12 cellular contexts compared by ENCODE assay signal in the genomic region with DNA sequence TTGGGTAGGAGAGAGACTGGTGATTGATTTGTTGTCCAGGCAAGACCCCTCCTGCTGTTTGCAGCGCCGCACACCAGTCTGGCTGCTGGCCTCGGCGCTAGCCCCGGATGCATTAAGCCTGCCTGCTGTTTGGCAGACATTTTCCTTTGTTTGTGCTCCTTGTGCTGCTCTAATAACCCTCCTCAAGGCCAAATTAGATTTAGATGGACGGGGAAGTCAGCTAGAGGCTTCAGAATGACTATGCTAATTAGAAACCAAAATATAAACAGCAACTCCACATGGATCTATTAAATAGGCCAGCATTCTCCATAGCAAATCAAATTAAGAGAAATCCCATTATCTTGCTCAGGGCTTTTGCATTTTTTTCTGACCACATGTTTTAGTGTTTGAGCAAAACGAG.
A peak's percentile ranks its signal among the peaks of the same experiment; 100 is the strongest.
DNase-seq lines count a peak whose midpoint lies in the region; ATAC-seq and TF ChIP-seq lines count a peak whose summit lies in the region.
"Had no signal": no experiment of that assay in that cellular context is flagged by ENCODE, and none has a peak within 500 bp of the region (broad histone marks: within the 10 kb centered on the region; RNA-seq: fewer than 3 reads in every experiment).

No MANE protein-coding gene starts in this region.

- POLR2A ChIA-PET in SK-N-SH (lab: Yijun Ruan, JAX) = interaction anchor here (1.4 kb wide), 1 partner anchor 198 kb away, joined by 5 read pairs; no protein-coding TSS in a partner anchor

- no peak overlapping the region for H2AFZ ChIP-seq in SK-N-SH (ENCODE audit: low read depth)

- no peaks in the 10 kb centered on the region for H3K36me3 ChIP-seq in SK-N-SH (replicated peaks in 1 of 2; ENCODE audit: control insufficient read depth in 1 of 2, insufficient read depth in 2 of 2, low read length in 1 of 2)
- H3K36me3 ChIP-seq: uterus had no signal

- H4K20me1 ChIP-seq in SK-N-SH (ENCODE audit: insufficient read depth) = no peaks in the 10 kb centered on the region

- no peaks in the 10 kb centered on the region for H3K9me2 ChIP-seq in SK-N-SH

- no peak for TF ChIP-seq CTCF in SK-N-SH (IDR thresholded peaks at IDR 0.05)

- H3K27me3 ChIP-seq in SK-N-SH (ENCODE audit: insufficient read depth) = no peaks in the 10 kb centered on the region
- H3K27me3 ChIP-seq: uterus had no signal

- H3K27ac ChIP-seq in SK-N-SH (ENCODE audit: low read depth in 2 of 2, low read length in 1 of 2) = peak overlapping the region in 1 of 2 experiments; percentile 99; a peak in 2 of 4 replicates

- H3K4me2 ChIP-seq in SK-N-SH = no peak overlapping the region

- ATAC-seq in HG02678 (IDR thresholded peaks at IDR 0.05; ENCODE audit: unreplicated experiment) = no peak

- no peaks in the 10 kb centered on the region for H3K79me2 ChIP-seq in SK-N-SH (ENCODE audit: insufficient read depth)

- peak in 1 of 2 experiments; percentile 89; a peak in 2 of 4 replicates for TF ChIP-seq EP300 in SK-N-SH (IDR thresholded peaks at IDR 0.05; ENCODE audit: borderline replicate concordance in 1 of 2, low read depth in 1 of 2, low read length in 1 of 2)

- no peaks in the 10 kb centered on the region for H3K9me3 ChIP-seq in SK-N-SH
- H3K9me3 ChIP-seq: uterus had no signal

- TF ChIP-seq RAD21 in SK-N-SH (IDR thresholded peaks at IDR 0.05; ENCODE audit: low read length) = peak; percentile 35

- no peaks in the 10 kb centered on the region for H3F3A ChIP-seq in SK-N-SH (replicated peaks; ENCODE audit: insufficient read depth)

- no peak overlapping the region for H3K4me3 ChIP-seq in SK-N-SH (ENCODE audit: low read depth in 2 of 2, low read length in 1 of 2)
- H3K4me3 ChIP-seq: uterus had no signal

- no peak overlapping the region for H3K9ac ChIP-seq in SK-N-SH

- CTCF ChIA-PET in SK-N-SH (lab: Yijun Ruan, JAX) = interaction anchor here (0.7 to 3.4 kb wide), 6 partner anchors 10 to 375 kb away, joined by 3 to 17 read pairs (median 3); no protein-coding TSS in a partner anchor

- WGBS in SK-N-SH (ENCODE audit: low lambda C conversion rate) = 1% methylated on average over 7 of the region's 7 CpGs

- peaks cover 0 to 17% of the 10 kb centered on the region in 2 experiments; a peak in 3 of 4 replicates for H3K4me1 ChIP-seq in SK-N-SH (ENCODE audit: control insufficient read depth in 1 of 2, insufficient read depth in 2 of 2, low read depth in 1 of 2, low read length in 1 of 2)

- DNase-seq in Ammon's horn (ENCODE audit: low spot score) = peak; percentile 8
- peak; percentile 64 for DNase-seq in NCI-H1436 (lab: John Stamatoyannopoulos, UW)
- peak; percentile 61 for DNase-seq in SK-N-SH
- DNase-seq in islet precursor cell = peak; percentile 56
- DNase-seq in activated CD8-positive, alpha-beta memory T cell treated with anti-CD3 and anti-CD28 coated beads for 24 hours = no peak
- no peak for DNase-seq in GF-D8 (lab: John Stamatoyannopoulos, UW)
- no peak for DNase-seq in AG20443 (ENCODE audit: low spot score)
- DNase-seq: Karpas-422; NCI-H524 treated with DMSO at 0.1 percent for 48 hours; stimulated activated CD4-positive, alpha-beta T cell treated with anti-CD3 and anti-CD28 coated beads, Interleukin-2, amount 100 ng/mL, for 24 hours; uterus had no signal

TF ChIP-seq in SK-N-SH, 30 proteins besides CTCF, POLR2A, EP300 and RAD21 (continues in another document):
- TF ChIP-seq, protein P1, sequence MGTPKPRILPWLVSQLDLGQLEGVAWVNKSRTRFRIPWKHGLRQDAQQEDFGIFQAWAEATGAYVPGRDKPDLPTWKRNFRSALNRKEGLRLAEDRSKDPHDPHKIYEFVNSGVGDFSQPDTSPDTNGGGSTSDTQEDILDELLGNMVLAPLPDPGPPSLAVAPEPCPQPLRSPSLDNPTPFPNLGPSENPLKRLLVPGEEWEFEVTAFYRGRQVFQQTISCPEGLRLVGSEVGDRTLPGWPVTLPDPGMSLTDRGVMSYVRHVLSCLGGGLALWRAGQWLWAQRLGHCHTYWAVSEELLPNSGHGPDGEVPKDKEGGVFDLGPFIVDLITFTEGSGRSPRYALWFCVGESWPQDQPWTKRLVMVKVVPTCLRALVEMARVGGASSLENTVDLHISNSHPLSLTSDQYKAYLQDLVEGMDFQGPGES (IDR thresholded peaks at IDR 0.05; ENCODE audit: low read depth, low read length) = no peak
- TF ChIP-seq RFX5 (IDR thresholded peaks at IDR 0.05; ENCODE audit: low read length) (no peak), POLR2AphosphoS5 (IDR thresholded peaks at IDR 0.05; ENCODE audit: low read depth, low read length) (no peak), GABPA (IDR thresholded peaks at IDR 0.05; ENCODE audit: low read depth) (no peak), FOXJ3 (CRISPR knock-in tag; IDR thresholded peaks at IDR 0.05) (peak; percentile 86), FOXM1 (IDR thresholded peaks at IDR 0.05; ENCODE audit: low read depth) (no peak), MXI1 (IDR thresholded peaks at IDR 0.05; ENCODE audit: low read depth, low read length) (peak; percentile 82), FOSL2 (IDR thresholded peaks at IDR 0.05; ENCODE audit: borderline replicate concordance, low read depth) (no peak), TEAD4 (IDR thresholded peaks at IDR 0.05; ENCODE audit: borderline replicate concordance, insufficient read depth) (no peak), RCOR1 (IDR thresholded peaks at IDR 0.05; ENCODE audit: low read length) (peak; percentile 91; the same call in 1 of the 2 replicates), JUND (IDR thresholded peaks at IDR 0.05) (no peak), YY1 (IDR thresholded peaks at IDR 0.05; ENCODE audit: low read depth) (no peak), SMC3 (IDR thresholded peaks at IDR 0.05; ENCODE audit: low read depth, low read length) (no peak; the same call in 1 of the 2 replicates), EZH2phosphoT487 (IDR thresholded peaks at IDR 0.05; ENCODE audit: borderline replicate concordance, low read depth) (no peak), ELF1 (IDR thresholded peaks at IDR 0.05) (no peak), CHD2 (IDR thresholded peaks at IDR 0.05; ENCODE audit: low read length, partially characterized antibody) (peak; percentile 81), GATA2 (CRISPR knock-in tag; IDR thresholded peaks at IDR 0.05) (peak; percentile 73)
- TF ChIP-seq, protein P2, sequence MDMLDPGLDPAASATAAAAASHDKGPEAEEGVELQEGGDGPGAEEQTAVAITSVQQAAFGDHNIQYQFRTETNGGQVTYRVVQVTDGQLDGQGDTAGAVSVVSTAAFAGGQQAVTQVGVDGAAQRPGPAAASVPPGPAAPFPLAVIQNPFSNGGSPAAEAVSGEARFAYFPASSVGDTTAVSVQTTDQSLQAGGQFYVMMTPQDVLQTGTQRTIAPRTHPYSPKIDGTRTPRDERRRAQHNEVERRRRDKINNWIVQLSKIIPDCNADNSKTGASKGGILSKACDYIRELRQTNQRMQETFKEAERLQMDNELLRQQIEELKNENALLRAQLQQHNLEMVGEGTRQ (IDR thresholded peaks at IDR 0.05; ENCODE audit: borderline replicate concordance, low read depth, low read length) = no peak
- TF ChIP-seq, protein P3, sequence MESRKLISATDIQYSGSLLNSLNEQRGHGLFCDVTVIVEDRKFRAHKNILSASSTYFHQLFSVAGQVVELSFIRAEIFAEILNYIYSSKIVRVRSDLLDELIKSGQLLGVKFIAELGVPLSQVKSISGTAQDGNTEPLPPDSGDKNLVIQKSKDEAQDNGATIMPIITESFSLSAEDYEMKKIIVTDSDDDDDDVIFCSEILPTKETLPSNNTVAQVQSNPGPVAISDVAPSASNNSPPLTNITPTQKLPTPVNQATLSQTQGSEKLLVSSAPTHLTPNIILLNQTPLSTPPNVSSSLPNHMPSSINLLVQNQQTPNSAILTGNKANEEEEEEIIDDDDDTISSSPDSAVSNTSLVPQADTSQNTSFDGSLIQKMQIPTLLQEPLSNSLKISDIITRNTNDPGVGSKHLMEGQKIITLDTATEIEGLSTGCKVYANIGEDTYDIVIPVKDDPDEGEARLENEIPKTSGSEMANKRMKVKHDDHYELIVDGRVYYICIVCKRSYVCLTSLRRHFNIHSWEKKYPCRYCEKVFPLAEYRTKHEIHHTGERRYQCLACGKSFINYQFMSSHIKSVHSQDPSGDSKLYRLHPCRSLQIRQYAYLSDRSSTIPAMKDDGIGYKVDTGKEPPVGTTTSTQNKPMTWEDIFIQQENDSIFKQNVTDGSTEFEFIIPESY (IDR thresholded peaks at IDR 0.05; ENCODE audit: borderline replicate concordance, low read depth) = no peak
- TF ChIP-seq, protein P4, sequence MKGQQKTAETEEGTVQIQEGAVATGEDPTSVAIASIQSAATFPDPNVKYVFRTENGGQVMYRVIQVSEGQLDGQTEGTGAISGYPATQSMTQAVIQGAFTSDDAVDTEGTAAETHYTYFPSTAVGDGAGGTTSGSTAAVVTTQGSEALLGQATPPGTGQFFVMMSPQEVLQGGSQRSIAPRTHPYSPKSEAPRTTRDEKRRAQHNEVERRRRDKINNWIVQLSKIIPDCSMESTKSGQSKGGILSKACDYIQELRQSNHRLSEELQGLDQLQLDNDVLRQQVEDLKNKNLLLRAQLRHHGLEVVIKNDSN (IDR thresholded peaks at IDR 0.05; ENCODE audit: borderline replicate concordance, low read depth) = no peak
- TF ChIP-seq, protein P5, sequence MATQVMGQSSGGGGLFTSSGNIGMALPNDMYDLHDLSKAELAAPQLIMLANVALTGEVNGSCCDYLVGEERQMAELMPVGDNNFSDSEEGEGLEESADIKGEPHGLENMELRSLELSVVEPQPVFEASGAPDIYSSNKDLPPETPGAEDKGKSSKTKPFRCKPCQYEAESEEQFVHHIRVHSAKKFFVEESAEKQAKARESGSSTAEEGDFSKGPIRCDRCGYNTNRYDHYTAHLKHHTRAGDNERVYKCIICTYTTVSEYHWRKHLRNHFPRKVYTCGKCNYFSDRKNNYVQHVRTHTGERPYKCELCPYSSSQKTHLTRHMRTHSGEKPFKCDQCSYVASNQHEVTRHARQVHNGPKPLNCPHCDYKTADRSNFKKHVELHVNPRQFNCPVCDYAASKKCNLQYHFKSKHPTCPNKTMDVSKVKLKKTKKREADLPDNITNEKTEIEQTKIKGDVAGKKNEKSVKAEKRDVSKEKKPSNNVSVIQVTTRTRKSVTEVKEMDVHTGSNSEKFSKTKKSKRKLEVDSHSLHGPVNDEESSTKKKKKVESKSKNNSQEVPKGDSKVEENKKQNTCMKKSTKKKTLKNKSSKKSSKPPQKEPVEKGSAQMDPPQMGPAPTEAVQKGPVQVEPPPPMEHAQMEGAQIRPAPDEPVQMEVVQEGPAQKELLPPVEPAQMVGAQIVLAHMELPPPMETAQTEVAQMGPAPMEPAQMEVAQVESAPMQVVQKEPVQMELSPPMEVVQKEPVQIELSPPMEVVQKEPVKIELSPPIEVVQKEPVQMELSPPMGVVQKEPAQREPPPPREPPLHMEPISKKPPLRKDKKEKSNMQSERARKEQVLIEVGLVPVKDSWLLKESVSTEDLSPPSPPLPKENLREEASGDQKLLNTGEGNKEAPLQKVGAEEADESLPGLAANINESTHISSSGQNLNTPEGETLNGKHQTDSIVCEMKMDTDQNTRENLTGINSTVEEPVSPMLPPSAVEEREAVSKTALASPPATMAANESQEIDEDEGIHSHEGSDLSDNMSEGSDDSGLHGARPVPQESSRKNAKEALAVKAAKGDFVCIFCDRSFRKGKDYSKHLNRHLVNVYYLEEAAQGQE (IDR thresholded peaks at IDR 0.05; ENCODE audit: low read depth, low read length) = no peak

Comparison
In these comparisons a context has a peak if more than half of its experiments do, and no peak if none do; other contexts are left out.
1. DNase-seq: peak in Ammon's horn (single experiment), NCI-H1436 (single experiment), SK-N-SH (single experiment) and islet precursor cell (single experiment); none in activated CD8-positive, alpha-beta memory T cell treated with anti-CD3 and anti-CD28 coated beads for 24 hours (single experiment), GF-D8 (single experiment) and AG20443 (single experiment).